20 cellular contexts compared by ENCODE assay signal in the genomic region with DNA sequence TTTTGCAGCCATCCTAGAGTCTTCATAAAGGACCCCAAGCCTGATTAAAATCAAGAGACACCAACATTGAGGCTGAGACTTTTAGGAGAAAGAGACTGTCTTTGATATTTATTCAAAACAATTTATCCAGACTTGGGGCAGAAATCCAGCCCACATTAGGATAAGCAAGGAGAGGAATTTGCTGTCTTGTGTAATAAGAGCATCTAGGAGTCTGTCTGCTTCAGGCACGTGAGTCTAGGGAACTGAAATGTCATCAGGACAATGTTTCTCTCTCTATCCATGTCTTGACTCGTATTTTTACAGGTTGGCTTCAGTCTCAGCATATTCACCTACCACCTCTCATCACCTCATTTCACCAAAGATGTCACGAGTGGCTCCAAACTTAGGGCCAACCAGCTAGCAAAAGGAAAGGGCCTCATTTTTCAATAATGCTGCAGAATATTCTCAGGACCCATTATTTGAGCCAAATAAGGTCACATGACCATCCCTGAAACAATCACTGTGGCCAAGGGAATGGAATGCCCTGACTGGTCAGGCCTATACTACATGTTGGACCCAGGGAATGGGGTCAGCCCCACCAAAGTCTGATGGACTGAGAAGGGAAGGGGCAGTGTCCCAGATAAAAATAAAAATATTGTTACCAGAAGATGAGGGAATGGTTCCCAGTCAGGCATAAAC.
"Had no signal": no experiment of that assay in that cellular context is flagged by ENCODE, and none has a peak within 500 bp of the region (broad histone marks: within the 10 kb centered on the region; RNA-seq: fewer than 3 reads in every experiment).

No MANE protein-coding gene starts in this region.

- FAIRE-seq: keratinocyte, small intestine had no signal

- H3K27ac Mint-ChIP-seq: activated CD8-positive, alpha-beta T cell treated with anti-CD3 and anti-CD28 coated beads for 36 hours; activated naive CD8-positive, alpha-beta T cell treated with anti-CD3 and anti-CD28 coated beads for 36 hours; activated T-cell treated with anti-CD3 and anti-CD28 coated beads, Interleukin-2, amount 50 U/mL, for 72 hours; stimulated activated effector memory CD8-positive, alpha-beta T cell treated with anti-CD3 and anti-CD28 coated beads, Interleukin-12 subunit alpha, Interleukin-12 subunit beta, amount 100 ng/mL, for 72 hours; T-cell had no signal

- H3K27me3 Mint-ChIP-seq: activated CD8-positive, alpha-beta T cell treated with anti-CD3 and anti-CD28 coated beads for 36 hours; activated naive CD8-positive, alpha-beta T cell treated with anti-CD3 and anti-CD28 coated beads for 36 hours; T-cell had no signal

- H3K4me3 Mint-ChIP-seq: activated CD8-positive, alpha-beta T cell treated with anti-CD3 and anti-CD28 coated beads for 36 hours; activated naive CD8-positive, alpha-beta T cell treated with anti-CD3 and anti-CD28 coated beads for 36 hours; activated T-cell treated with anti-CD3 and anti-CD28 coated beads, Interleukin-2, amount 50 U/mL, for 72 hours; neural crest cell; stimulated activated effector memory CD8-positive, alpha-beta T cell treated with anti-CD3 and anti-CD28 coated beads, Interleukin-12 subunit alpha, Interleukin-12 subunit beta, amount 100 ng/mL, for 72 hours; T-cell had no signal

- H3K27me3 ChIP-seq: ascending aorta, foreskin keratinocyte, heart left ventricle, tibial nerve had no signal

- H3K4me1 Mint-ChIP-seq: activated naive CD8-positive, alpha-beta T cell treated with anti-CD3 and anti-CD28 coated beads for 36 hours; T-cell had no signal

- H3K9me3 ChIP-seq: ascending aorta, heart left ventricle, left ventricle myocardium inferior, tibial nerve had no signal

- H3K4me3 ChIP-seq: ascending aorta, heart left ventricle, left ventricle myocardium inferior, SK-N-MC, tibial nerve had no signal

- H3K27ac ChIP-seq: ascending aorta, foreskin keratinocyte, heart left ventricle, left ventricle myocardium inferior, SK-N-MC had no signal

- H3K4me1 ChIP-seq: foreskin keratinocyte had no signal

- H3K9me3 Mint-ChIP-seq: activated CD8-positive, alpha-beta T cell treated with anti-CD3 and anti-CD28 coated beads for 36 hours; activated naive CD8-positive, alpha-beta T cell treated with anti-CD3 and anti-CD28 coated beads for 36 hours; activated T-cell treated with anti-CD3 and anti-CD28 coated beads, Interleukin-2, amount 50 U/mL, for 72 hours; neural crest cell; stimulated activated effector memory CD8-positive, alpha-beta T cell treated with anti-CD3 and anti-CD28 coated beads, Interleukin-12 subunit alpha, Interleukin-12 subunit beta, amount 100 ng/mL, for 72 hours; T-cell had no signal

- DNase-seq: activated CD8-positive, alpha-beta memory T cell treated with anti-CD3 and anti-CD28 coated beads, Interleukin-2, amount 50 U/mL, for 4 hours; activated CD8-positive, alpha-beta T cell treated with anti-CD3 and anti-CD28 coated beads for 36 hours; activated gamma-delta T cell treated with Interleukin-2 at 50 U/mL for 16 hours; activated naive CD8-positive, alpha-beta T cell treated with anti-CD3 and anti-CD28 coated beads for 36 hours; activated T-cell treated with anti-CD3 and anti-CD28 coated beads, Interleukin-2, amount 50 U/mL, for 72 hours; caudate nucleus; effector memory CD4-positive, alpha-beta T cell; foreskin keratinocyte; heart left ventricle; left ventricle myocardium inferior; mesendoderm; small intestine; T-cell; T1000 had no signal
